ENCODE assay signal across 14 cellular contexts in the genomic region with DNA sequence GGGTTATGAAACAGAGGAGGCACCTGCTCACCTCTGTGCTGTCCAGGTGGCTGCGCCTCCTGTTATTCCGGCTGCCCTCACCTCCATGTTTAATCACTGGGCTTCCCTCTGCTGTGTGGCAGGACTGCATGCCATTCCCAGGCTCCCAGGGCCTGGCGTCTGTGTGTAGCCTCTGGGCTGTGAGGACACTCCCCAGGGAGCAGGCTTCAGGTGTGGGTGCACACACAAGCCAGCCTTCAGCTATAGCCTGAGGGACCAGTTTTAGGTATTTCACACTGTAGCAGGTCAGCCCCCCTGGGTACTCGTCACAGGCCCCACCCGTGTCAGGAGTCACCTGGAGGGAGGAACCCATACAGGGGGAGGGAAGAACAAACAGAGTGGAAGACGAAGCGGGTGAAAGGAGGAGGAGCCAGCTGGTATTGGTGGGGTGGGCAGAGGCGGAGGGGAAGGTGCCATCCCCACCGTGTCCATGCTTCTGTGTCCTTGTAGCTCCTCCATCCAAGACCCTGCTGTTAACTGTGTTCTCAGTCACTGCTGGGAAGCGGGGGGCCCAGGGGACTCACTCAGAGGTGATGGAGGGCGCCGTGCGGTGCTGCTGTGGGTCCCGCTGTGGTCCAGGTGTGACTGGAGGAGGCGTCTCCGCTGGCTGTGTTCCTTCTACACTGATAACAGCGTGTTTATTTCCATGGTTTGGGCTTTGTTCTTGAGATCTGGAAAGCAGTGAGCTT.
DNase-seq lines count a peak whose midpoint lies in the region; ATAC-seq, FAIRE-seq and TF ChIP-seq lines count a peak whose summit lies in the region.
"Had no signal": no experiment of that assay in that cellular context is flagged by ENCODE, and none has a peak within 500 bp of the region (broad histone marks: within the 10 kb centered on the region; RNA-seq: fewer than 3 reads in every experiment).

No MANE protein-coding gene starts in this region.

- no peaks in the 10 kb centered on the region; the same call in 1 of the 2 replicates for H3K79me1 ChIP-seq in H1 (ENCODE audit: low read depth, low read length)

- peak overlapping the region; percentile 4; the same call in 1 of the 2 replicates for H3K27ac ChIP-seq in H1 (ENCODE audit: low read depth, low read length)
- H3K27ac ChIP-seq: thyroid gland had no signal

- H3K9ac ChIP-seq in H1 (replicated peaks in 1 of 4; ENCODE audit: extremely low read depth in 1 of 4, low read depth in 3 of 4, low read length in 3 of 4): no peak overlapping the region

- H3K79me2 ChIP-seq in H1 (ENCODE audit: control insufficient read depth in 1 of 2, insufficient read depth in 2 of 2, low read length in 2 of 2): no peaks in the 10 kb centered on the region

- H2BK15ac ChIP-seq in H1 (ENCODE audit: low read length): no peak overlapping the region

- H4K8ac ChIP-seq in H1 (ENCODE audit: extremely low read depth, insufficient read depth, low read length): no peak overlapping the region

- H3K27me3 Mint-ChIP-seq in T-helper 1 cell treated with Interleukin-12 subunit alpha and Interleukin-12 subunit beta and Interleukin-4 antibody, amounts not matched to agents 30 μg/mL and 1 μg/mL, for 36 hours (ENCODE audit: low read depth): no peaks in the 10 kb centered on the region
- H3K27me3 Mint-ChIP-seq in stimulated activated naive B cell treated with anti-CD40 and anti-IgM and Interleukin-4, amounts not matched to agents 10 μg/mL and 1 μg/mL and 100 μg/mL, for 72 hours: no peaks in the 10 kb centered on the region
- H3K27me3 Mint-ChIP-seq in MCF 10A (ENCODE audit: insufficient read depth, unreplicated experiment): no peaks in the 10 kb centered on the region

- in situ Hi-C loops in GM13977 (cut with MboI; ENCODE audit: low pct_unique_long_range_greater_than_20kb, low sequenced_read_pairs, unreplicated experiment): no loop called here

- no peaks in the 10 kb centered on the region for H4K20me1 ChIP-seq in H1 (replicated peaks in 1 of 2; ENCODE audit: control insufficient read depth in 1 of 2, insufficient read depth in 2 of 2, low read length in 2 of 2)

- no peak for DNase-seq in T-helper 1 cell
- DNase-seq in NCI-H2107 treated with DMSO at 0.1 percent for 48 hours (lab: John Stamatoyannopoulos, UW; ENCODE audit: unreplicated experiment): peak; percentile 82
- DNase-seq in H1 (ENCODE audit: low read depth in 1 of 2, low spot score in 2 of 2): no peak
- DNase-seq in stimulated activated naive B cell treated with anti-CD40 and anti-IgM and Interleukin-4, amounts not matched to agents 10 μg/mL and 1 μg/mL and 100 μg/mL, for 72 hours: no peak
- no peak for DNase-seq in left lobe of liver (ENCODE audit: low spot score)
- no peak for DNase-seq in GM13977 (ENCODE audit: low spot score)
- DNase-seq in MCF 10A (ENCODE audit: unreplicated experiment): no peak
- DNase-seq: activated CD4-positive, CD25-positive, alpha-beta regulatory T cell; anterior cingulate cortex; NCI-H1092 treated with DMSO at 0.1 percent for 48 hours; nucleus accumbens; thyroid gland had no signal

- H3K14ac ChIP-seq in H1 (ENCODE audit: insufficient read length): no peak overlapping the region

- BruUV-seq in MCF 10A (replicated peaks; lab: Mats Ljungman, UMichigan): no TSS peak

- no peak overlapping the region for H3K23ac ChIP-seq in H1 (ENCODE audit: insufficient read length)

- TF ChIP-seq RAD21 in H1 (IDR thresholded peaks at IDR 0.05 in 1 of 2, conservative IDR thresholded peaks at IDR 0.05 in 1 of 2; ENCODE audit: low read depth in 2 of 2, low read length in 2 of 2): no peak

- no peak overlapping the region for H2AFZ ChIP-seq in H1 (ENCODE audit: low read length)

- H3K4me1 ChIP-seq in H1 (replicated peaks in 1 of 4; ENCODE audit: control insufficient read depth in 3 of 4, insufficient read depth in 4 of 4, low read length in 3 of 4): peaks cover 0 to 5% (median 1%) of the 10 kb centered on the region in 4 experiments; a peak in 3 of 7 replicates

- no peak overlapping the region for H4K91ac ChIP-seq in H1 (replicated peaks; ENCODE audit: insufficient read length, low read length)

- no peaks in the 10 kb centered on the region for H3K9me3 Mint-ChIP-seq in T-helper 1 cell treated with Interleukin-12 subunit alpha and Interleukin-12 subunit beta and Interleukin-4 antibody, amounts not matched to agents 30 μg/mL and 1 μg/mL, for 36 hours
- no peaks in the 10 kb centered on the region for H3K9me3 Mint-ChIP-seq in stimulated activated naive B cell treated with anti-CD40 and anti-IgM and Interleukin-4, amounts not matched to agents 10 μg/mL and 1 μg/mL and 100 μg/mL, for 72 hours
- no peaks in the 10 kb centered on the region for H3K9me3 Mint-ChIP-seq in MCF 10A (ENCODE audit: unreplicated experiment)

- H3K27ac Mint-ChIP-seq in T-helper 1 cell treated with Interleukin-12 subunit alpha and Interleukin-12 subunit beta and Interleukin-4 antibody, amounts not matched to agents 30 μg/mL and 1 μg/mL, for 36 hours: peak overlapping the region; percentile 32
- peak overlapping the region; percentile 31 for H3K27ac Mint-ChIP-seq in stimulated activated naive B cell treated with anti-CD40 and anti-IgM and Interleukin-4, amounts not matched to agents 10 μg/mL and 1 μg/mL and 100 μg/mL, for 72 hours
- no peak overlapping the region for H3K27ac Mint-ChIP-seq in MCF 10A (ENCODE audit: low read depth, unreplicated experiment)

- peaks cover 10% of the 10 kb centered on the region for H3K36me3 Mint-ChIP-seq in T-helper 1 cell treated with Interleukin-12 subunit alpha and Interleukin-12 subunit beta and Interleukin-4 antibody, amounts not matched to agents 30 μg/mL and 1 μg/mL, for 36 hours (ENCODE audit: low read depth)
- H3K36me3 Mint-ChIP-seq in stimulated activated naive B cell treated with anti-CD40 and anti-IgM and Interleukin-4, amounts not matched to agents 10 μg/mL and 1 μg/mL and 100 μg/mL, for 72 hours: peaks cover 40 to 65% of the 10 kb centered on the region in 2 donors
- peaks cover 71% of the 10 kb centered on the region for H3K36me3 Mint-ChIP-seq in MCF 10A (ENCODE audit: insufficient read depth, unreplicated experiment)

- H4K5ac ChIP-seq in H1 (ENCODE audit: insufficient read length, low read depth, low read length): no peak overlapping the region

- CTCF ChIA-PET in H1 (lab: Charles Lee; ENCODE audit: partially characterized antibody) (interaction anchor here (0.9 to 1.7 kb wide), 13 partner anchors 8 to 615 kb away, joined by 3 to 6 read pairs (median 4); no protein-coding TSS in a partner anchor), MCF 10A (lab: Yijun Ruan, JAX) (interaction anchor here (0.8 to 2.5 kb wide), 9 partner anchors 9 to 621 kb away, joined by 3 to 12 read pairs (median 4); no protein-coding TSS in a partner anchor)

- H3K4ac ChIP-seq in H1 (replicated peaks; ENCODE audit: insufficient read length, low read depth, low read length): no peak overlapping the region

- H2BK20ac ChIP-seq in H1 (ENCODE audit: low read length): no peak overlapping the region

- no peak for TF ChIP-seq EP300 in H1 (IDR thresholded peaks at IDR 0.05; ENCODE audit: borderline replicate concordance in 1 of 2, low read depth in 2 of 2, low read length in 2 of 2)

- TF ChIP-seq CTCF in H1 (IDR thresholded peaks at IDR 0.05; ENCODE audit: control extremely low read depth in 1 of 3, insufficient read depth in 1 of 3, low read depth in 1 of 3, low read length in 3 of 3) (no peak), GM13977 (IDR thresholded peaks at IDR 0.05; ENCODE audit: extremely low read depth, insufficient read depth, missing control alignments) (no peak), MCF 10A (IDR thresholded peaks at IDR 0.05; ENCODE audit: unreplicated experiment) (no peak)

- intact Hi-C loops in MCF 10A (cut with micrococcal nuclease): loop anchor here (2.0 kb wide), 2 partner anchors 163 to 201 kb away; partner anchors contain the start of gene GALNT2

- H3K36me3 ChIP-seq in H1 (ENCODE audit: control insufficient read depth in 2 of 4, insufficient read depth in 4 of 4, low read length in 3 of 4): peaks cover 0 to 13% (median 11%) of the 10 kb centered on the region in 4 experiments; a peak in 6 of 8 replicates

- no peak overlapping the region for H3K56ac ChIP-seq in H1 (replicated peaks; ENCODE audit: insufficient read length, low read depth, low read length)

- no peak overlapping the region for H3K4me3 Mint-ChIP-seq in T-helper 1 cell treated with Interleukin-12 subunit alpha and Interleukin-12 subunit beta and Interleukin-4 antibody, amounts not matched to agents 30 μg/mL and 1 μg/mL, for 36 hours
- no peak overlapping the region for H3K4me3 Mint-ChIP-seq in stimulated activated naive B cell treated with anti-CD40 and anti-IgM and Interleukin-4, amounts not matched to agents 10 μg/mL and 1 μg/mL and 100 μg/mL, for 72 hours
- no peak overlapping the region for H3K4me3 Mint-ChIP-seq in MCF 10A (ENCODE audit: unreplicated experiment)

- no peak overlapping the region for H3K4me3 ChIP-seq in H1 (ENCODE audit: extremely low read depth in 1 of 4, insufficient read depth in 2 of 4, low read depth in 3 of 4, low read length in 4 of 4)
- H3K4me3 ChIP-seq: lung, thyroid gland had no signal

- WGBS in H1 (ENCODE audit: extremely low coverage in 1 of 2, insufficient coverage in 1 of 2, insufficient read length in 1 of 2, insufficient replicate concordance in 2 of 2, low coverage in 1 of 2, low lambda C conversion rate in 2 of 2, missing lambda C conversion rate in 1 of 2), 2 experiments: 90% methylated on average over 17 of the region's 17 CpGs; no CpG with 5 or more reads in 1 of the 2 experiments

- no peaks in the 10 kb centered on the region for H3K9me3 ChIP-seq in H1 (ENCODE audit: insufficient read depth in 2 of 2, low read depth in 1 of 2, low read length in 1 of 2)
- H3K9me3 ChIP-seq: thyroid gland had no signal

- no peak overlapping the region for H3K18ac ChIP-seq in H1 (ENCODE audit: extremely low read depth, low read length)

- no peak overlapping the region for H2BK12ac ChIP-seq in H1 (ENCODE audit: low read depth, low read length)

- POLR2A ChIA-PET in H1 (lab: Charles Lee; ENCODE audit: partially characterized antibody): no interaction called here
- POLR2A ChIA-PET in MCF 10A (lab: Yijun Ruan, JAX): interaction anchor here (1.0 to 1.2 kb wide), 2 partner anchors 11 to 180 kb away, joined by 3 to 4 read pairs; no protein-coding TSS in a partner anchor

- no peak overlapping the region for H2AK5ac ChIP-seq in H1 (ENCODE audit: low read depth, low read length)

- no peak overlapping the region for H2BK5ac ChIP-seq in H1 (ENCODE audit: low read depth, low read length)

- H3K23me2 ChIP-seq in H1 (ENCODE audit: low read depth, low read length): no peaks in the 10 kb centered on the region

- peaks cover 15% of the 10 kb centered on the region for H3K4me1 Mint-ChIP-seq in T-helper 1 cell treated with Interleukin-12 subunit alpha and Interleukin-12 subunit beta and Interleukin-4 antibody, amounts not matched to agents 30 μg/mL and 1 μg/mL, for 36 hours (ENCODE audit: low read depth)
- peaks cover 39 to 66% of the 10 kb centered on the region in 2 donors for H3K4me1 Mint-ChIP-seq in stimulated activated naive B cell treated with anti-CD40 and anti-IgM and Interleukin-4, amounts not matched to agents 10 μg/mL and 1 μg/mL and 100 μg/mL, for 72 hours
- no peaks in the 10 kb centered on the region for H3K4me1 Mint-ChIP-seq in MCF 10A (ENCODE audit: insufficient read depth, unreplicated experiment)

- ATAC-seq in stimulated activated naive B cell treated with anti-CD40 and anti-IgM and Interleukin-4, amounts not matched to agents 10 μg/mL and 1 μg/mL and 100 μg/mL, for 72 hours (replicated peaks): no peak
- ATAC-seq in left lobe of liver: no peak

- TF ChIP-seq POLR2A in H1 (IDR thresholded peaks at IDR 0.05; ENCODE audit: control extremely low read depth in 1 of 2, low read depth in 2 of 2, low read length in 2 of 2): no peak

- no peak overlapping the region for H3K4me2 ChIP-seq in H1 (ENCODE audit: insufficient read depth in 1 of 2, low read depth in 2 of 2, low read length in 2 of 2)

- no peak overlapping the region for H2BK120ac ChIP-seq in H1 (replicated peaks; ENCODE audit: low read depth, low read length)

- no peak for FAIRE-seq in H1 (lab: Jason Lieb, UNC)

- no peaks in the 10 kb centered on the region for H3K27me3 ChIP-seq in H1 (replicated peaks in 1 of 4; ENCODE audit: control insufficient read depth in 3 of 4, extremely low read depth in 1 of 4, insufficient read depth in 3 of 4, low read length in 3 of 4)
- H3K27me3 ChIP-seq: thyroid gland had no signal
